Comparison of ENCODE assay signal across 8 cellular contexts in genomic region chr6:24283043-24283985, GRCh38.
DNase-seq lines count a peak whose midpoint lies in the region; ATAC-seq lines count a peak whose summit lies in the region.

No MANE protein-coding gene starts in this region.

- peak overlapping the region in 2 of 10 experiments; percentile 4 to 20; a peak in 2 of 20 replicates for H3K4me3 ChIP-seq in BLaER1 treated with 17β-estradiol and CSF1 and Interleukin-3, amounts not matched to agents 10 nM and 100 nM

- DNase-seq in NCI-H1930 (lab: John Stamatoyannopoulos, UW): peak; percentile 47 to 71
- DNase-seq in T1000 (lab: John Stamatoyannopoulos, UW): peak; percentile 77
- peak; percentile 67 for DNase-seq in dedifferentiated amniotic fluid mesenchymal stem cell (ENCODE audit: extremely low spot score)
- peak; percentile 71 for DNase-seq in left lobe of liver (ENCODE audit: low spot score)
- peak; percentile 3 for DNase-seq in stimulated activated CD8-positive, alpha-beta memory T cell treated with anti-CD3 and anti-CD28 coated beads, Interleukin-12 subunit alpha, Interleukin-12 subunit beta, amount 100 ng/mL, for 1 hour (ENCODE audit: low read depth)

- no peaks in the 10 kb centered on the region for H3K9me3 ChIP-seq in BLaER1 treated with 17β-estradiol and CSF1 and Interleukin-3, amounts not matched to agents 10 nM and 100 nM (replicated peaks in 1 of 11)

- no peaks in the 10 kb centered on the region for H4K20me1 ChIP-seq in BLaER1 treated with 17β-estradiol and CSF1 and Interleukin-3, amounts not matched to agents 10 nM and 100 nM

- ATAC-seq in GM18907 (IDR thresholded peaks at IDR 0.05; ENCODE audit: unreplicated experiment) (peak; percentile 92), HG03095 (IDR thresholded peaks at IDR 0.05; ENCODE audit: unreplicated experiment) (peak; percentile 88), left lobe of liver (peak; percentile 97)

- H3K27ac ChIP-seq in BLaER1 treated with 17β-estradiol and CSF1 and Interleukin-3, amounts not matched to agents 10 nM and 100 nM: peak overlapping the region in 1 of 11 experiments; percentile 37; a peak in 1 of 22 replicates

- H3K36me3 ChIP-seq in BLaER1 treated with 17β-estradiol and CSF1 and Interleukin-3, amounts not matched to agents 10 nM and 100 nM: no peaks in the 10 kb centered on the region

- no peaks in the 10 kb centered on the region for H3K27me3 ChIP-seq in BLaER1 treated with 17β-estradiol and CSF1 and Interleukin-3, amounts not matched to agents 10 nM and 100 nM

- peak overlapping the region; percentile 54 to 83 (median 70) for H3K4me2 ChIP-seq in BLaER1 treated with 17β-estradiol and CSF1 and Interleukin-3, amounts not matched to agents 10 nM and 100 nM

- H3K9ac ChIP-seq in BLaER1 treated with 17β-estradiol and CSF1 and Interleukin-3, amounts not matched to agents 10 nM and 100 nM: peak overlapping the region in 1 of 11 experiments; percentile 1; a peak in 1 of 22 replicates

- peaks cover 16 to 22% (median 19%) of the 10 kb centered on the region in 10 experiments for H3K4me1 ChIP-seq in BLaER1 treated with 17β-estradiol and CSF1 and Interleukin-3, amounts not matched to agents 10 nM and 100 nM

Comparison
In these comparisons a context has a peak if more than half of its experiments do, and no peak if none do; other contexts are left out.
1. DNase-seq: peak in every context shown above with its lines; median percentile 77 in T1000; 71 in left lobe of liver; 67 in dedifferentiated amniotic fluid mesenchymal stem cell; 59 in NCI-H1930; 3 in stimulated activated CD8-positive, alpha-beta memory T cell treated with anti-CD3 and anti-CD28 coated beads, Interleukin-12 subunit alpha, Interleukin-12 subunit beta, amount 100 ng/mL, for 1 hour.